ENCODE assay signal across 10 cellular contexts in genomic region chr17:58531122-58531521, GRCh38. TPM values are rescaled to one million over a fixed set of nuclear protein-coding genes. Genes with fewer than 3 reads are reported as not detected.
DNase-seq lines count a peak whose midpoint lies in the region; TF ChIP-seq lines count a peak whose summit lies in the region.
"Had no signal": no experiment of that assay in that cellular context is flagged by ENCODE, and none has a peak within 500 bp of the region (broad histone marks: within the 10 kb centered on the region; RNA-seq: fewer than 3 reads in every experiment).

No MANE protein-coding gene starts in this region.

- H3K9ac ChIP-seq in adipocyte (ENCODE audit: low read length) = no peak overlapping the region

- H3K4me3 ChIP-seq in adipocyte (ENCODE audit: low read length) (peak overlapping the region; percentile 47), kidney epithelial cell (ENCODE audit: low read depth, low read length) (peak overlapping the region; percentile 44), stomach (peak overlapping the region; percentile 57 to 60 (median 58))

- peak overlapping the region in 4 of 5 donors; percentile 36 to 75 (median 50) for H3K27ac ChIP-seq in stomach

- no peak for TF ChIP-seq CTCF in kidney epithelial cell (IDR thresholded peaks at IDR 0.05; ENCODE audit: insufficient read depth, low read length, poor library complexity, severe bottlenecking)
- no peak for TF ChIP-seq CTCF in stomach (IDR thresholded peaks at IDR 0.05)

- no peak for TF ChIP-seq POLR2A in stomach (IDR thresholded peaks at IDR 0.05)

- WGBS in stomach, 5 donors = 51 to 64% (median 62%) methylated on average over 2 to 3 of the region's 3 CpGs; no CpG with 5 or more reads in 1 of the 5 donors

- no peak for TF ChIP-seq EP300 in stomach (IDR thresholded peaks at IDR 0.05)

- intact Hi-C loops in stomach (cut with DNase I; ENCODE audit: low total_unique reads) = no loop called here

- H3K4me1 ChIP-seq in adipocyte (ENCODE audit: control insufficient read depth, insufficient read depth, low read length) (peaks cover 37% of the 10 kb centered on the region), stomach (peaks cover 7 to 47% (median 30%) of the 10 kb centered on the region in 4 donors)

- H3K9me3 ChIP-seq in adipocyte (ENCODE audit: control insufficient read depth, low read length) (no peaks in the 10 kb centered on the region), stomach (no peaks in the 10 kb centered on the region)

- no peaks in the 10 kb centered on the region for H3K36me3 ChIP-seq in adipocyte (ENCODE audit: control insufficient read depth, insufficient read depth, low read length, severe bottlenecking)
- no peaks in the 10 kb centered on the region for H3K36me3 ChIP-seq in kidney epithelial cell (ENCODE audit: control insufficient read depth, insufficient read depth, low read length)
- no peaks in the 10 kb centered on the region for H3K36me3 ChIP-seq in stomach

- H3K27me3 ChIP-seq in adipocyte (replicated peaks; ENCODE audit: control insufficient read depth, insufficient read depth, low read length) (peaks cover 58% of the 10 kb centered on the region), kidney epithelial cell (ENCODE audit: control insufficient read depth, insufficient read depth, low read length) (peaks cover 17% of the 10 kb centered on the region), stomach (peaks cover 0 to 5% (median 0%) of the 10 kb centered on the region in 3 donors)

- DNase-seq in NCI-H345 (lab: John Stamatoyannopoulos, UW) (peak; percentile 20), NCI-H345 treated with DMSO at 0.1 percent for 48 hours (lab: John Stamatoyannopoulos, UW; ENCODE audit: unreplicated experiment) (no peak), adipocyte (ENCODE audit: low read depth) (no peak), kidney epithelial cell (ENCODE audit: low read depth) (no peak), stomach (no peak), GM19238 (ENCODE audit: insufficient read length, low spot score) (no peak), HT-29 (ENCODE audit: low spot score) (no peak)
- DNase-seq in stimulated activated naive CD4-positive, alpha-beta T cell (lab: John Stamatoyannopoulos, UW) = no peak
- DNase-seq: NCI-H1048 had no signal

RNA-seq across cellular contexts. Expression of gene MTMR4, which starts 16.7 kb away (rescaled TPM):
- total RNA-seq in kidney epithelial cell (46.3 and 51.2 TPM in 2 replicates), stomach (100 to 1,000 TPM in 1 of 5 donors, 10 to 100 TPM in 4; 24.3 to 126 (median 29.9) TPM)
- polyA plus RNA-seq in stomach = 1 to 10 TPM; 5.8 to 9.1 (median 7.1) TPM
- 39.1 and 50.0 TPM in 2 replicates for total RNA-seq in HT-29 (2014; rRNA removed; shearing (Covaris generic))

RNA-seq across cellular contexts. Expression of gene HSF5, which starts 42.9 kb away (rescaled TPM):
- total RNA-seq in kidney epithelial cell (0.21 and 0.42 TPM in 2 replicates), stomach (under 1 TPM in 1 of 5 donors, not detected in 4; 0.18 TPM)
- not detected for polyA plus RNA-seq in stomach
- not detected in 2 replicates for total RNA-seq in HT-29 (2014; rRNA removed; shearing (Covaris generic))
- polyA plus RNA-seq: AG04450 had no signal
